Comparison of ENCODE assay signal across 9 cellular contexts in genomic region chr11:44559207-44559943, GRCh38. TPM values are rescaled to one million over a fixed set of nuclear protein-coding genes. Genes with fewer than 3 reads are reported as not detected.
A peak's percentile ranks its signal among the peaks of the same experiment; 100 is the strongest.
DNase-seq lines count a peak whose midpoint lies in the region; ATAC-seq and TF ChIP-seq lines count a peak whose summit lies in the region.
"Had no signal": no experiment of that assay in that cellular context is flagged by ENCODE, and none has a peak within 500 bp of the region (broad histone marks: within the 10 kb centered on the region; RNA-seq: fewer than 3 reads in every experiment).

No MANE protein-coding gene starts in this region.

- H3K9me2 ChIP-seq in MM.1S (replicated peaks; ENCODE audit: insufficient read depth, low read length), result no peaks in the 10 kb centered on the region

- intact Hi-C loops in tibial artery (cut with DNase I; ENCODE audit: low total_unique reads), result no loop called here
- intact Hi-C loops in testis (cut with DNase I; ENCODE audit: low total_unique reads), result loop anchor here (5.0 kb wide), 2 partner anchors 58 to 353 kb away; no protein-coding TSS in a partner anchor

- ATAC-seq in GM18519 (IDR thresholded peaks at IDR 0.05; ENCODE audit: low FRiP score, unreplicated experiment) (peak; percentile 53), foreskin keratinocyte (no peak)

- TF ChIP-seq CTCF in MM.1S (IDR thresholded peaks at IDR 0.05; ENCODE audit: low read length) (no peak), foreskin keratinocyte (conservative IDR thresholded peaks at IDR 0.05) (no peak), tibial artery (IDR thresholded peaks at IDR 0.05) (no peak), testis (IDR thresholded peaks at IDR 0.05) (no peak)

- no peak overlapping the region for H3K27ac ChIP-seq in MM.1S (ENCODE audit: low read length)
- H3K27ac ChIP-seq in foreskin keratinocyte, result peak overlapping the region; percentile 58
- H3K27ac ChIP-seq in tibial artery, result no peak overlapping the region
- no peak overlapping the region for H3K27ac ChIP-seq in testis
- H3K27ac ChIP-seq: SJSA1 had no signal

- TF ChIP-seq POLR2A in testis (IDR thresholded peaks at IDR 0.05), result no peak

- peak overlapping the region; percentile 67 for H3K4me2 ChIP-seq in MM.1S (ENCODE audit: low read depth, low read length)

- H4K20me1 ChIP-seq in MM.1S (ENCODE audit: insufficient read depth, low read length), result no peaks in the 10 kb centered on the region

- peaks cover 12% of the 10 kb centered on the region; the same call in 1 of the 2 replicates for H3F3A ChIP-seq in MM.1S (ENCODE audit: insufficient read depth, low read length)

- H3K27me3 ChIP-seq in MM.1S (replicated peaks; ENCODE audit: insufficient read depth, low read length) (no peaks in the 10 kb centered on the region), foreskin keratinocyte (no peaks in the 10 kb centered on the region), tibial artery (no peaks in the 10 kb centered on the region), testis (no peaks in the 10 kb centered on the region)
- H3K27me3 ChIP-seq: SJSA1 had no signal

- DNase-seq in H4 (ENCODE audit: low spot score) (peak; percentile 69), MM.1S (peak; percentile 40), foreskin keratinocyte (no peak), AG08396 (ENCODE audit: low spot score) (no peak), tibial artery (no peak), testis (no peak)
- DNase-seq in stimulated activated CD4-positive, alpha-beta T cell treated with anti-CD3 and anti-CD28 coated beads, Interleukin-4, amount 100 ng/mL, for 4 hours, result no peak

- peak overlapping the region; percentile 31; the same call in 1 of the 2 replicates for H3K4me3 ChIP-seq in MM.1S (ENCODE audit: low read length)
- H3K4me3 ChIP-seq in tibial artery, result no peak overlapping the region
- H3K4me3 ChIP-seq in testis, result no peak overlapping the region
- H3K4me3 ChIP-seq: SJSA1 had no signal

- H3K4me1 ChIP-seq in MM.1S (ENCODE audit: low read length) (peaks cover 26% of the 10 kb centered on the region), foreskin keratinocyte (peaks cover 26% of the 10 kb centered on the region), tibial artery (peaks cover 2 to 23% (median 18%) of the 10 kb centered on the region in 4 donors), testis (peaks cover 14% of the 10 kb centered on the region)

- peak overlapping the region; percentile 17; the same call in 1 of the 2 replicates for H2AFZ ChIP-seq in MM.1S (ENCODE audit: low read length)

- WGBS in testis, 2 donors, result 75 to 76% methylated on average over 9 of the region's 9 CpGs

- no peaks in the 10 kb centered on the region for H3K79me2 ChIP-seq in MM.1S (ENCODE audit: low read length)

- no peaks in the 10 kb centered on the region for H3K36me3 ChIP-seq in MM.1S (replicated peaks; ENCODE audit: insufficient read depth, low read length)
- H3K36me3 ChIP-seq in tibial artery, result no peaks in the 10 kb centered on the region
- H3K36me3 ChIP-seq in testis (ENCODE audit: low read depth, missing control alignments), result no peaks in the 10 kb centered on the region
- H3K36me3 ChIP-seq: SJSA1 had no signal

- H3K9ac ChIP-seq in MM.1S (ENCODE audit: low read length), result no peak overlapping the region

- H3K9me3 ChIP-seq in MM.1S (replicated peaks; ENCODE audit: insufficient read depth, low read length) (no peaks in the 10 kb centered on the region), tibial artery (no peaks in the 10 kb centered on the region), testis (no peaks in the 10 kb centered on the region)
- H3K9me3 ChIP-seq: SJSA1 had no signal

RNA-seq across cellular contexts. Expression of gene CD82, which starts 6.1 kb away (rescaled TPM):
- 6.7 and 15.7 TPM in 2 replicates for total RNA-seq in H4 (2014; rRNA removed; shearing (Covaris generic))
- total RNA-seq in foreskin keratinocyte (91.8 and 97.5 TPM in 2 replicates), testis (10 to 100 TPM in 1 of 2 donors, 1 to 10 TPM in 1; 5.0 to 13.0 TPM)
- polyA plus RNA-seq in foreskin keratinocyte (207 and 211 TPM in 2 replicates), testis (ENCODE audit: insufficient read depth, low read depth, low replicate concordance) (13.7 TPM)

Comparison
In these comparisons a context has a peak if more than half of its experiments do, and no peak if none do; other contexts are left out.
1. DNase-seq: peak in H4 (single experiment) and MM.1S (single experiment); none in foreskin keratinocyte (0 of 2), AG08396 (single experiment), tibial artery (0 of 2), stimulated activated CD4-positive, alpha-beta T cell treated with anti-CD3 and anti-CD28 coated beads, Interleukin-4, amount 100 ng/mL, for 4 hours (0 of 2) and testis (single experiment).